ENCODE assay signal across 8 cellular contexts in the genomic region with DNA sequence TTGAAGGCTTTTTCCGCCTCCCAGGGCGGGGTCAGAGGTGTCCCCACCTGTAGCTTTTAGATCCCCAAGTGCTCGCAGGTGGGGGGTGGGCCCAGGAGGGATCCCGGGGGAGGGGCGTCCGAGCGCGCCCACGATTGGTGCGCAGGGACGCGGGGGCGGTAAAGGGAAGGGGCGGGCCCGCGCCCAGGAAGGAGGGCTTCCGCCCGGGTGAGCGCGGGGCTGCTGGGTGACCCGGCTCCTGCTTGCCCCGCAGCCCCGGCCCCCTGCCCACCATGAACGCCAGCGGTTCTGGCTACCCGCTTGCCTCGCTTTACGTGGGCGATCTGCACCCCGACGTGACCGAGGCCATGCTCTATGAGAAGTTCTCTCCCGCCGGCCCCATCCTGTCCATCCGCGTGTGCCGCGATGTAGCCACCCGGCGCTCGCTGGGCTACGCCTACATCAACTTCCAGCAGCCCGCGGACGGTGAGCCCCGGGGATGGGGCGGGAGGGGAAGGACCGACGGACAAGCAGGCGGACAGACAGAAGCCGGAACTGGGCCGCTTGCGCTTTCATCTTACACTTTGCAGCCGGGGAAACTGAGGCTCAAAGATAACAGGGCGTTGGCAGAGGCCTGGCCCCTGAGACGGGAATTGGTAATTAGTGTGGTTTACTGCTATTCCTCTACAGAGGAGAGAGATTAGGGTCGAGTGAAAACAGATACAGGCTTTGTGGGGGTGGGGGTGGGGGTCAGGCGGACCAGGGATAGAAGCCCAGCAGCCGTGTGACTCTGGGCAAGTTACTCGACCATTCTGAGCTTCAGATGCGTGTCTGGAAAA. TPM values are rescaled to one million over a fixed set of nuclear protein-coding genes. Genes with fewer than 3 reads are reported as not detected.
A peak's percentile ranks its signal among the peaks of the same experiment; 100 is the strongest.
DNase-seq lines count a peak whose midpoint lies in the region; ATAC-seq and TF ChIP-seq lines count a peak whose summit lies in the region.

Gene PABPC1L (plus strand): TSS at position 189 of the 818 bp plus-strand sequence. CDS start 84 bp downstream, at position 273.

- peak within 1 kb of the TSS; percentile 73 for H3K9ac ChIP-seq in trophoblast cell (ENCODE audit: low read length)

- H4K8ac ChIP-seq in trophoblast cell (ENCODE audit: low read depth, low read length), result peak within 1 kb of the TSS; percentile 55

- H4K12ac ChIP-seq in trophoblast cell (ENCODE audit: low read depth, low read length), result peak within 1 kb of the TSS; percentile 50

- H3K36me3 Mint-ChIP-seq in activated naive CD4-positive, alpha-beta T cell treated with anti-CD3 and anti-CD28 coated beads, Interleukin-2, amount 50 U/mL, for 24 hours, result peaks cover 6% of the 10 kb centered on the region

- peak within 1 kb of the TSS; percentile 84 for H2AFZ ChIP-seq in trophoblast cell (ENCODE audit: insufficient read depth, low read length, poor library complexity)

- peak within 1 kb of the TSS; percentile 15 for H3K27ac ChIP-seq in trophoblast cell (ENCODE audit: low read depth, low read length)

- peaks cover 9 to 30% of the 10 kb centered on the region in 2 experiments for H3K36me3 ChIP-seq in trophoblast cell (ENCODE audit: control insufficient read depth in 1 of 2, insufficient read depth in 2 of 2, low read length in 2 of 2)

- H3K4me1 Mint-ChIP-seq in activated naive CD4-positive, alpha-beta T cell treated with anti-CD3 and anti-CD28 coated beads, Interleukin-2, amount 50 U/mL, for 24 hours, result peaks cover 31% of the 10 kb centered on the region

- TF ChIP-seq CTCF in LNCaP clone FGC (IDR thresholded peaks at IDR 0.05; ENCODE audit: control insufficient read depth, extremely low read depth, insufficient read depth), result no peak

- peak within 1 kb of the TSS; percentile 41 for H3K27ac Mint-ChIP-seq in activated naive CD4-positive, alpha-beta T cell treated with anti-CD3 and anti-CD28 coated beads, Interleukin-2, amount 50 U/mL, for 24 hours

- intact Hi-C loops in Right ventricle myocardium superior (cut with DNase I), result no loop called here

- peak within 1 kb of the TSS; percentile 86 for H3K4me3 Mint-ChIP-seq in activated naive CD4-positive, alpha-beta T cell treated with anti-CD3 and anti-CD28 coated beads, Interleukin-2, amount 50 U/mL, for 24 hours

- DNase-seq in DMS79 treated with DMSO at 0.1 percent for 48 hours (lab: John Stamatoyannopoulos, UW) (peak; percentile 24), LNCaP clone FGC (ENCODE audit: low read depth) (no peak), Right ventricle myocardium superior (peak; percentile 70), trophoblast cell (peak; percentile 44 to 68), ureter (ENCODE audit: low spot score) (peak; percentile 54)

- no peak within 1 kb of the TSS for H4K91ac ChIP-seq in trophoblast cell (ENCODE audit: low read depth, low read length)

- H3K18ac ChIP-seq in trophoblast cell (ENCODE audit: low read length), result peak within 1 kb of the TSS; percentile 5

- H3K4me3 ChIP-seq in LNCaP clone FGC (ENCODE audit: low read depth, low read length), result peak within 1 kb of the TSS; percentile 74
- H3K4me3 ChIP-seq in trophoblast cell (ENCODE audit: low read depth, low read length), result peak within 1 kb of the TSS; percentile 89

- peaks cover 6 to 10% of the 10 kb centered on the region in 2 experiments for H3K4me1 ChIP-seq in trophoblast cell (ENCODE audit: control insufficient read depth in 1 of 2, insufficient read depth in 2 of 2, low read length in 2 of 2)

- H3K79me2 ChIP-seq in trophoblast cell (ENCODE audit: control insufficient read depth, insufficient read depth, low read length, poor library complexity), result peaks cover 4% of the 10 kb centered on the region

- ATAC-seq in GM21723 (IDR thresholded peaks at IDR 0.05; ENCODE audit: unreplicated experiment) (peak; percentile 83), SK-N-SH treated with all-trans-retinoic acid at 6 μM for 48 hours (peak; percentile 94), Right ventricle myocardium superior (ENCODE audit: poor library complexity) (peak; percentile 96)

- no peaks in the 10 kb centered on the region for H3K9me3 Mint-ChIP-seq in activated naive CD4-positive, alpha-beta T cell treated with anti-CD3 and anti-CD28 coated beads, Interleukin-2, amount 50 U/mL, for 24 hours

- no peak within 1 kb of the TSS for H3K4ac ChIP-seq in trophoblast cell (ENCODE audit: low read depth, low read length)

- no peak within 1 kb of the TSS for H3K23ac ChIP-seq in trophoblast cell (ENCODE audit: low read length)

- no peak within 1 kb of the TSS for H2BK12ac ChIP-seq in trophoblast cell (ENCODE audit: low read length)

- no peak within 1 kb of the TSS for H2BK5ac ChIP-seq in trophoblast cell (ENCODE audit: low read depth, low read length, poor library complexity)

- no peaks in the 10 kb centered on the region for H3K27me3 Mint-ChIP-seq in activated naive CD4-positive, alpha-beta T cell treated with anti-CD3 and anti-CD28 coated beads, Interleukin-2, amount 50 U/mL, for 24 hours

- no peak within 1 kb of the TSS for H2BK120ac ChIP-seq in trophoblast cell (ENCODE audit: insufficient read depth, low read length, poor library complexity)

- H3K9me3 ChIP-seq in trophoblast cell (ENCODE audit: insufficient read depth, low read depth, low read length), result no peaks in the 10 kb centered on the region

- peak within 1 kb of the TSS; percentile 50 for H2AK5ac ChIP-seq in trophoblast cell (ENCODE audit: low read length)

- peak within 1 kb of the TSS; percentile 97 for H3K4me2 ChIP-seq in trophoblast cell (ENCODE audit: low read length)

- H3K14ac ChIP-seq in trophoblast cell (ENCODE audit: low read length), result peak within 1 kb of the TSS; percentile 3

- no peaks in the 10 kb centered on the region for H3K27me3 ChIP-seq in trophoblast cell (ENCODE audit: insufficient read depth, low read length)

- peaks cover 4% of the 10 kb centered on the region for H3K79me1 ChIP-seq in trophoblast cell (ENCODE audit: low read length)

- WGBS in trophoblast cell (ENCODE audit: extremely low coverage, insufficient coverage, insufficient read length), result no CpG with 5 or more reads among the region's 61 CpGs

TF ChIP-seq in SK-N-SH treated with all-trans-retinoic acid at 6 μM for 48 hours, 23 proteins besides CTCF, POLR2A, EP300 and RAD21 (continues in another document):
- 0 out of 2 replicates have a peak, but pooled peaks have one; percentile 45 for TF ChIP-seq GLIS3 (CRISPR knock-in tag; IDR thresholded peaks at IDR 0.05)
- TF ChIP-seq TCF4 (CRISPR knock-in tag; IDR thresholded peaks at IDR 0.05; ENCODE audit: borderline replicate concordance), result no peak
- TF ChIP-seq, protein P1, sequence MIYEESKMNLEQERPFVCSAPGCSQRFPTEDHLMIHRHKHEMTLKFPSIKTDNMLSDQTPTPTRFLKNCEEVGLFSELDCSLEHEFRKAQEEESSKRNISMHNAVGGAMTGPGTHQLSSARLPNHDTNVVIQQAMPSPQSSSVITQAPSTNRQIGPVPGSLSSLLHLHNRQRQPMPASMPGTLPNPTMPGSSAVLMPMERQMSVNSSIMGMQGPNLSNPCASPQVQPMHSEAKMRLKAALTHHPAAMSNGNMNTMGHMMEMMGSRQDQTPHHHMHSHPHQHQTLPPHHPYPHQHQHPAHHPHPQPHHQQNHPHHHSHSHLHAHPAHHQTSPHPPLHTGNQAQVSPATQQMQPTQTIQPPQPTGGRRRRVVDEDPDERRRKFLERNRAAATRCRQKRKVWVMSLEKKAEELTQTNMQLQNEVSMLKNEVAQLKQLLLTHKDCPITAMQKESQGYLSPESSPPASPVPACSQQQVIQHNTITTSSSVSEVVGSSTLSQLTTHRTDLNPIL (CRISPR knock-in tag; IDR thresholded peaks at IDR 0.05; ENCODE audit: low read depth), result no peak
- no peak for TF ChIP-seq ZC3H10 (CRISPR knock-in tag; IDR thresholded peaks at IDR 0.05)
- peak; percentile 56; the same call in 1 of the 2 replicates for TF ChIP-seq PATZ1 (CRISPR knock-in tag; IDR thresholded peaks at IDR 0.05; ENCODE audit: borderline replicate concordance)
- no peak for TF ChIP-seq TSHZ2 (CRISPR knock-in tag; IDR thresholded peaks at IDR 0.05)

RNA-seq across cellular contexts. Expression of gene PABPC1L, which starts in this region (rescaled TPM):
- total RNA-seq in Right ventricle myocardium superior (2.7 TPM), ureter (79.4 TPM)
- 27.4 and 27.7 TPM in 2 replicates for polyA plus RNA-seq in trophoblast cell (2013)

Comparison
In these comparisons a context has a peak if more than half of its experiments do, and no peak if none do; other contexts are left out.
1. RNA of gene PABPC1L (total RNA-seq): 79.4 TPM in ureter (single experiment); 2.7 TPM in Right ventricle myocardium superior (single experiment); every median in the first group is over 10 times any median in the second.
2. Peak in every context shown above with its lines, with median percentiles within 50 percentile points of each other: ATAC-seq.